ENCODE assay signal across 16 cellular contexts in the genomic region with DNA sequence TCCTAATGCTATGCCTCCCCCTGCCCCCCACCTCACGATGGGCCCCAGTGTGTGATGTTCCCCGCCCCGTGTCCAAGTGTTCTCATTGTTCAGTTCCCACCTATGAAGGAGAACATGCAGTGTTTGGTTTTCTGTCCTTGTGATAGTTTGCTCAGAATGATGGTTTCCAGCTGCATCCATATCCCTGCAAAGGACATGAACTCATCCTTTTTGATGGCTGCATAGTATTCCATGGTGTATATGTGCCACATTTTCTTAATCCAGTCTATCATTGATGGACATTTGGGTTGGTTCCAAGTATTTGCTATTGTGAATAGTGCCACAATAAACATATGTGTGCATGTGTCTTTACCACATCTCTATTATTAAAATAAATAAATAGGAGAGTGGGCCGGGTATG. TPM values are rescaled to one million over a fixed set of nuclear protein-coding genes. Genes with fewer than 3 reads are reported as not detected.
"Had no signal": no experiment of that assay in that cellular context is flagged by ENCODE, and none has a peak within 500 bp of the region (broad histone marks: within the 10 kb centered on the region; RNA-seq: fewer than 3 reads in every experiment).

No MANE protein-coding gene starts in this region.

RNA-seq across cellular contexts. Expression of gene TMEM82, which starts 43.0 kb away (rescaled TPM):
- total RNA-seq: esophagus mucosa, esophagus squamous epithelium, glomerular endothelial cell, heart right ventricle, kidney epithelial cell, left cardiac atrium, left lung, left ventricle myocardium superior, lower leg skin, lower lobe of right lung, lung microvascular endothelial cell, mesenteric fat pad, mesothelial cell of epicardium, myocyte, natural killer cell had no signal
- polyA plus RNA-seq: heart right ventricle, keratinocyte had no signal
